1 cellular context compared by ENCODE assay signal in the genomic region with DNA sequence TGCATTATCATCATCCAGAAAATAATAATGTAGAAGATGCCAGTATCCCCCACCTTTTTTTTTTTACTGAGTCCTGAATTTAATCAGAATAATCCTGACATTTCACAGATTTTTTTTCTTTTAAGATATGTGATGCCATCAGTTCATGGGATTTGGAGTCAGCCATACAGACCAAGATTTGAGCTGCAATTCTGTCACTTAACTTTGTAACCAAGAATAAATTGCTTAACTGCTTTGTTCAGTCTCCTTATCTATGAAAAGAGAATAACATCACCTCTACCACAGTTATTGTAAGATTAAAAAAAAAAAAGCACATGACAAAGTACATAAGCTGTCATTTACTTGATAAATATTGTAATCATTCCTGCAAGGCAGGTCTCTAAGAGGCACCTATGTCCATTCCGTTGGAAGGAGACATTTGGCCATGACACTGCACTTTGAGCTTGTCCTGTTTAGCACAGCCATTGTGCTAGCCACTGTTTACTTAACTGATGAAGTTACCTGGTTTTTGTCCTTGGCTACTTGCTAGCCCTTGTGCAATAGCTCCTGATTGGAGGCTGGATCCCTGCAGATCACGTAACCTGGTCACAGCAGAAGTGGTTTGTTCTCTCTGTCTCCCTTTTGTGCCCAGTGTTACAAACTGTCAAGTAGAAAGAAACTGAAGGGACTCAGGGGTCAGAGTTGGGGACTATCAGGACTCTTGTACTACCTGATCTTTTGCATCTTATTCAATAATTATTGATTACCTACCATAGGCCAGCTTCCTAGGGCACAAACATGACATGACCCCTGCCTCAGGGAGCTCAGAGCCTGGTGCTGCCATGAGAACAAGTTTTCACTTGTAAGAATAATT.
A peak's percentile ranks its signal among the peaks of the same experiment; 100 is the strongest.
TF ChIP-seq lines count a peak whose summit lies in the region.

No MANE protein-coding gene starts in this region.

TF ChIP-seq in HepG2, 621 proteins besides CTCF, POLR2A, EP300 and RAD21 (continued from another document and continues in another):
- peak; percentile 72; the same call in 1 of the 2 replicates for TF ChIP-seq LCORL (IDR thresholded peaks at IDR 0.05)
- peak; percentile 95 for TF ChIP-seq LCORL (CRISPR knock-in tag; IDR thresholded peaks at IDR 0.05)
- TF ChIP-seq ZNF660 (CRISPR knock-in tag; IDR thresholded peaks at IDR 0.05; ENCODE audit: borderline replicate concordance, low read depth) = no peak
- peak; percentile 99 for TF ChIP-seq MED13 (CRISPR knock-in tag; IDR thresholded peaks at IDR 0.05)
- TF ChIP-seq NFYB (CRISPR knock-in tag; IDR thresholded peaks at IDR 0.05) = peak; percentile 83
- peak; percentile 92 for TF ChIP-seq HDAC1 (CRISPR knock-in tag; IDR thresholded peaks at IDR 0.05)
- TF ChIP-seq HMG20B (CRISPR knock-in tag; conservative IDR thresholded peaks at IDR 0.05) = peak; percentile 94
- TF ChIP-seq SKI (IDR thresholded peaks at IDR 0.05; ENCODE audit: partially characterized antibody) = peak; percentile 96
- TF ChIP-seq HOXA9 (CRISPR knock-in tag; IDR thresholded peaks at IDR 0.05; ENCODE audit: borderline replicate concordance) = no peak
- no peak for TF ChIP-seq HDAC6 (IDR thresholded peaks at IDR 0.05; ENCODE audit: low read depth, low read length)
- TF ChIP-seq ZNF234 (CRISPR knock-in tag; conservative IDR thresholded peaks at IDR 0.05) = no peak
- peak; percentile 96 for TF ChIP-seq ZBTB25 (CRISPR knock-in tag; IDR thresholded peaks at IDR 0.05)
- TF ChIP-seq ZFP62 (CRISPR knock-in tag; IDR thresholded peaks at IDR 0.05) = no peak
- TF ChIP-seq, protein P1, sequence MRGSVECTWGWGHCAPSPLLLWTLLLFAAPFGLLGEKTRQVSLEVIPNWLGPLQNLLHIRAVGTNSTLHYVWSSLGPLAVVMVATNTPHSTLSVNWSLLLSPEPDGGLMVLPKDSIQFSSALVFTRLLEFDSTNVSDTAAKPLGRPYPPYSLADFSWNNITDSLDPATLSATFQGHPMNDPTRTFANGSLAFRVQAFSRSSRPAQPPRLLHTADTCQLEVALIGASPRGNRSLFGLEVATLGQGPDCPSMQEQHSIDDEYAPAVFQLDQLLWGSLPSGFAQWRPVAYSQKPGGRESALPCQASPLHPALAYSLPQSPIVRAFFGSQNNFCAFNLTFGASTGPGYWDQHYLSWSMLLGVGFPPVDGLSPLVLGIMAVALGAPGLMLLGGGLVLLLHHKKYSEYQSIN (CRISPR knock-in tag; IDR thresholded peaks at IDR 0.05; ENCODE audit: borderline replicate concordance) = no peak
- no peak for TF ChIP-seq CSRNP2 (CRISPR knock-in tag; conservative IDR thresholded peaks at IDR 0.05; ENCODE audit: low read depth)
- TF ChIP-seq CC2D1A (CRISPR knock-in tag; IDR thresholded peaks at IDR 0.05) = no peak
- peak; percentile 67; the same call in 1 of the 2 replicates for TF ChIP-seq ETV6 (CRISPR knock-in tag; conservative IDR thresholded peaks at IDR 0.05)
- peak; percentile 32; the same call in 1 of the 2 replicates for TF ChIP-seq SP140L (CRISPR knock-in tag; IDR thresholded peaks at IDR 0.05; ENCODE audit: borderline replicate concordance)
- TF ChIP-seq, protein P2, sequence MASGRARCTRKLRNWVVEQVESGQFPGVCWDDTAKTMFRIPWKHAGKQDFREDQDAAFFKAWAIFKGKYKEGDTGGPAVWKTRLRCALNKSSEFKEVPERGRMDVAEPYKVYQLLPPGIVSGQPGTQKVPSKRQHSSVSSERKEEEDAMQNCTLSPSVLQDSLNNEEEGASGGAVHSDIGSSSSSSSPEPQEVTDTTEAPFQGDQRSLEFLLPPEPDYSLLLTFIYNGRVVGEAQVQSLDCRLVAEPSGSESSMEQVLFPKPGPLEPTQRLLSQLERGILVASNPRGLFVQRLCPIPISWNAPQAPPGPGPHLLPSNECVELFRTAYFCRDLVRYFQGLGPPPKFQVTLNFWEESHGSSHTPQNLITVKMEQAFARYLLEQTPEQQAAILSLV (CRISPR knock-in tag; IDR thresholded peaks at IDR 0.05; ENCODE audit: borderline replicate concordance) = peak; percentile 61; the same call in 1 of the 2 replicates
- peak; percentile 55 for TF ChIP-seq ZNF781 (CRISPR knock-in tag; IDR thresholded peaks at IDR 0.05; ENCODE audit: borderline replicate concordance, not compliant biosample characterization)
- no peak for TF ChIP-seq REL (CRISPR knock-in tag; conservative IDR thresholded peaks at IDR 0.05)
- TF ChIP-seq ZNF569 (CRISPR knock-in tag; IDR thresholded peaks at IDR 0.05; ENCODE audit: borderline replicate concordance) = no peak
- peak; percentile 94; the same call in 1 of the 2 replicates for TF ChIP-seq ZNF280D (CRISPR knock-in tag; IDR thresholded peaks at IDR 0.05)
- TF ChIP-seq ZNF780A (CRISPR knock-in tag; IDR thresholded peaks at IDR 0.05) = no peak
- TF ChIP-seq THAP11 (CRISPR knock-in tag; IDR thresholded peaks at IDR 0.05) = peak; percentile 84
- TF ChIP-seq, protein P3, sequence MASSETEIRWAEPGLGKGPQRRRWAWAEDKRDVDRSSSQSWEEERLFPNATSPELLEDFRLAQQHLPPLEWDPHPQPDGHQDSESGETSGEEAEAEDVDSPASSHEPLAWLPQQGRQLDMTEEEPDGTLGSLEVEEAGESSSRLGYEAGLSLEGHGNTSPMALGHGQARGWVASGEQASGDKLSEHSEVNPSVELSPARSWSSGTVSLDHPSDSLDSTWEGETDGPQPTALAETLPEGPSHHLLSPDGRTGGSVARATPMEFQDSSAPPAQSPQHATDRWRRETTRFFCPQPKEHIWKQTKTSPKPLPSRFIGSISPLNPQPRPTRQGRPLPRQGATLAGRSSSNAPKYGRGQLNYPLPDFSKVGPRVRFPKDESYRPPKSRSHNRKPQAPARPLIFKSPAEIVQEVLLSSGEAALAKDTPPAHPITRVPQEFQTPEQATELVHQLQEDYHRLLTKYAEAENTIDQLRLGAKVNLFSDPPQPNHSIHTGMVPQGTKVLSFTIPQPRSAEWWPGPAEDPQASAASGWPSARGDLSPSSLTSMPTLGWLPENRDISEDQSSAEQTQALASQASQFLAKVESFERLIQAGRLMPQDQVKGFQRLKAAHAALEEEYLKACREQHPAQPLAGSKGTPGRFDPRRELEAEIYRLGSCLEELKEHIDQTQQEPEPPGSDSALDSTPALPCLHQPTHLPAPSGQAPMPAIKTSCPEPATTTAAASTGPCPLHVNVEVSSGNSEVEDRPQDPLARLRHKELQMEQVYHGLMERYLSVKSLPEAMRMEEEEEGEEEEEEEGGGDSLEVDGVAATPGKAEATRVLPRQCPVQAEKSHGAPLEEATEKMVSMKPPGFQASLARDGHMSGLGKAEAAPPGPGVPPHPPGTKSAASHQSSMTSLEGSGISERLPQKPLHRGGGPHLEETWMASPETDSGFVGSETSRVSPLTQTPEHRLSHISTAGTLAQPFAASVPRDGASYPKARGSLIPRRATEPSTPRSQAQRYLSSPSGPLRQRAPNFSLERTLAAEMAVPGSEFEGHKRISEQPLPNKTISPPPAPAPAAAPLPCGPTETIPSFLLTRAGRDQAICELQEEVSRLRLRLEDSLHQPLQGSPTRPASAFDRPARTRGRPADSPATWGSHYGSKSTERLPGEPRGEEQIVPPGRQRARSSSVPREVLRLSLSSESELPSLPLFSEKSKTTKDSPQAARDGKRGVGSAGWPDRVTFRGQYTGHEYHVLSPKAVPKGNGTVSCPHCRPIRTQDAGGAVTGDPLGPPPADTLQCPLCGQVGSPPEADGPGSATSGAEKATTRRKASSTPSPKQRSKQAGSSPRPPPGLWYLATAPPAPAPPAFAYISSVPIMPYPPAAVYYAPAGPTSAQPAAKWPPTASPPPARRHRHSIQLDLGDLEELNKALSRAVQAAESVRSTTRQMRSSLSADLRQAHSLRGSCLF (CRISPR knock-in tag; IDR thresholded peaks at IDR 0.05; ENCODE audit: borderline replicate concordance) = no peak
- TF ChIP-seq SNAPC2 (CRISPR knock-in tag; IDR thresholded peaks at IDR 0.05) = peak; percentile 43; the same call in 1 of the 2 replicates
- peak; percentile 100 for TF ChIP-seq FOXO1 (CRISPR knock-in tag; IDR thresholded peaks at IDR 0.05)
- 0 out of 2 replicates have a peak, but pooled peaks have one; percentile 58 for TF ChIP-seq TOPORS (CRISPR knock-in tag; IDR thresholded peaks at IDR 0.05)
- TF ChIP-seq SYNCRIP (IDR thresholded peaks at IDR 0.05; ENCODE audit: insufficient read depth, low read depth, low read length) = no peak
- no peak for TF ChIP-seq ATAD3A (CRISPR knock-in tag; IDR thresholded peaks at IDR 0.05)
- TF ChIP-seq U2AF2 (IDR thresholded peaks at IDR 0.05; ENCODE audit: low read depth, low read length) = no peak
- TF ChIP-seq ZNF317 (CRISPR knock-in tag; IDR thresholded peaks at IDR 0.05) = no peak; the same call in 1 of the 2 replicates
- peak; percentile 97 for TF ChIP-seq ARNTL (CRISPR knock-in tag; IDR thresholded peaks at IDR 0.05)
- no peak for TF ChIP-seq ARNT (IDR thresholded peaks at IDR 0.05)
- TF ChIP-seq, protein P4, sequence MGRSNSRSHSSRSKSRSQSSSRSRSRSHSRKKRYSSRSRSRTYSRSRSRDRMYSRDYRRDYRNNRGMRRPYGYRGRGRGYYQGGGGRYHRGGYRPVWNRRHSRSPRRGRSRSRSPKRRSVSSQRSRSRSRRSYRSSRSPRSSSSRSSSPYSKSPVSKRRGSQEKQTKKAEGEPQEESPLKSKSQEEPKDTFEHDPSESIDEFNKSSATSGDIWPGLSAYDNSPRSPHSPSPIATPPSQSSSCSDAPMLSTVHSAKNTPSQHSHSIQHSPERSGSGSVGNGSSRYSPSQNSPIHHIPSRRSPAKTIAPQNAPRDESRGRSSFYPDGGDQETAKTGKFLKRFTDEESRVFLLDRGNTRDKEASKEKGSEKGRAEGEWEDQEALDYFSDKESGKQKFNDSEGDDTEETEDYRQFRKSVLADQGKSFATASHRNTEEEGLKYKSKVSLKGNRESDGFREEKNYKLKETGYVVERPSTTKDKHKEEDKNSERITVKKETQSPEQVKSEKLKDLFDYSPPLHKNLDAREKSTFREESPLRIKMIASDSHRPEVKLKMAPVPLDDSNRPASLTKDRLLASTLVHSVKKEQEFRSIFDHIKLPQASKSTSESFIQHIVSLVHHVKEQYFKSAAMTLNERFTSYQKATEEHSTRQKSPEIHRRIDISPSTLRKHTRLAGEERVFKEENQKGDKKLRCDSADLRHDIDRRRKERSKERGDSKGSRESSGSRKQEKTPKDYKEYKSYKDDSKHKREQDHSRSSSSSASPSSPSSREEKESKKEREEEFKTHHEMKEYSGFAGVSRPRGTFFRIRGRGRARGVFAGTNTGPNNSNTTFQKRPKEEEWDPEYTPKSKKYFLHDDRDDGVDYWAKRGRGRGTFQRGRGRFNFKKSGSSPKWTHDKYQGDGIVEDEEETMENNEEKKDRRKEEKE (IDR thresholded peaks at IDR 0.05) = no peak
- TF ChIP-seq JUNB (CRISPR knock-in tag; IDR thresholded peaks at IDR 0.05; ENCODE audit: borderline replicate concordance) = peak; percentile 49; the same call in 1 of the 2 replicates
- peak; percentile 71; the same call in 1 of the 2 replicates for TF ChIP-seq FUBP1 (CRISPR knock-in tag; IDR thresholded peaks at IDR 0.05; ENCODE audit: borderline replicate concordance)
- peak; percentile 60; the same call in 1 of the 2 replicates for TF ChIP-seq ARNT2 (CRISPR knock-in tag; IDR thresholded peaks at IDR 0.05; ENCODE audit: low read depth)
